ENCODE assay signal across 10 cellular contexts in the genomic region with DNA sequence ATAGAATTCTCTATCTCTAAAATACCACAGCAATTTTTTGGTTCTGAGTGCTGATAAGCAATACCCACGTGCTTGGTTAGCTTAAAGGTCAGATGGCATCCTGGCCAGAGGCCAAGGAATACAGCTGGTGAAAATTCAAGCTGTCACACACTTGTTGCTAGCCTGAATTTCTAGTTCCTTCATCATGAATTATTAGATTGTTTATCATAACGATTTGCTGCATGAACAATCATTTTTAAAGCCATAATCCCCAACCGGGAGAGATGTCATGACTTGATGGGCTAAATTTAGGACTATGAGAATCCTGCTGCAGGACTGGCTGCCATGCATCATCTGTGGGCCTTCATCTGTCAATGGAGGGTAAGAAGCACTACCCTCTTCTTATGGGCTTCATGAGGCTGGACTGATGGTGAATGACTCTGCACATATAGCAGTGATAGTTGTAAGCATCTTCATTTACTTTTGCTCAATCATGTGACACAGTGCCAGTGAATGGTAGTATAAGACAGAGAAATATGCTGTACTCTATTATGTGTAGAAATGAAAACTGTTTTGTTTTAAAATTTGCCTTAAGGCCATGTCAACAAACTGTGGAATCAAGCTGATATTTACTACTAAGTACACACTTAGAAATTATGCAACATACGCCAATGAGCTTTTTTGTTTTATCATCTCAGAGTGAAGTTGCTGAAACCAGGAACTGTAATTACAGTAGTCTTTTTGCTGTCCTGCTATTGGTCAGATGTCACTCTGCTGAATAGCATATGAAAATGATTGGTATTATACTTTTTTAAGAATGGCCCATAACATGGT.
DNase-seq lines count a peak whose midpoint lies in the region.
"Had no signal": no experiment of that assay in that cellular context is flagged by ENCODE, and none has a peak within 500 bp of the region (broad histone marks: within the 10 kb centered on the region; RNA-seq: fewer than 3 reads in every experiment).

No MANE protein-coding gene starts in this region.

- peak; percentile 63 for DNase-seq in DMS53 treated with DMSO at 0.1 percent for 48 hours (lab: John Stamatoyannopoulos, UW; ENCODE audit: unreplicated experiment)
- DNase-seq in NCI-H2171 treated with DMSO at 0.1 percent for 48 hours (lab: John Stamatoyannopoulos, UW), result peak; percentile 80
- DNase-seq in dermis blood vessel endothelial cell, result peak; percentile 82
- peak; percentile 89 for DNase-seq in myocyte (ENCODE audit: low read depth)
- DNase-seq in activated CD8-positive, alpha-beta memory T cell treated with anti-CD3 and anti-CD28 coated beads, Interleukin-2, amount 50 U/mL, for 4 hours, result no peak
- no peak for DNase-seq in SKM-1 (lab: John Stamatoyannopoulos, UW; ENCODE audit: unreplicated experiment)
- DNase-seq in KG1 (lab: John Stamatoyannopoulos, UW), result no peak
- DNase-seq in activated CD8-positive, alpha-beta memory T cell treated with anti-CD3 and anti-CD28 coated beads for 24 hours, result no peak
- DNase-seq: NCI-H446 treated with DMSO at 0.1 percent for 48 hours, WERI-Rb-1 had no signal

Comparison
In these comparisons a context has a peak if more than half of its experiments do, and no peak if none do; other contexts are left out.
1. DNase-seq: peak in DMS53 treated with DMSO at 0.1 percent for 48 hours (single experiment), NCI-H2171 treated with DMSO at 0.1 percent for 48 hours (single experiment), dermis blood vessel endothelial cell (single experiment) and myocyte (single experiment); none in activated CD8-positive, alpha-beta memory T cell treated with anti-CD3 and anti-CD28 coated beads, Interleukin-2, amount 50 U/mL, for 4 hours (single experiment), SKM-1 (single experiment), KG1 (single experiment) and activated CD8-positive, alpha-beta memory T cell treated with anti-CD3 and anti-CD28 coated beads for 24 hours (single experiment).